Comparison of ENCODE assay signal across 10 cellular contexts in genomic region chr10:92387289-92387940, GRCh38.
DNase-seq lines count a peak whose midpoint lies in the region; ATAC-seq and TF ChIP-seq lines count a peak whose summit lies in the region.
"Had no signal": no experiment of that assay in that cellular context is flagged by ENCODE, and none has a peak within 500 bp of the region (broad histone marks: within the 10 kb centered on the region; RNA-seq: fewer than 3 reads in every experiment).

No MANE protein-coding gene starts in this region.

- H3K4me2 ChIP-seq in fibroblast of lung (ENCODE audit: extremely low read depth, insufficient read depth, low read length): no peak overlapping the region
- H3K4me2 ChIP-seq: BLaER1 treated with 17β-estradiol and CSF1 and Interleukin-3, amounts not matched to agents 10 nM and 100 nM had no signal

- H3K4me1 ChIP-seq in fibroblast of lung (ENCODE audit: control insufficient read depth, extremely low read depth, insufficient read depth, low read length): no peaks in the 10 kb centered on the region
- H3K4me1 ChIP-seq: BLaER1 treated with 17β-estradiol and CSF1 and Interleukin-3, amounts not matched to agents 10 nM and 100 nM had no signal

- H3K36me3 ChIP-seq in fibroblast of lung (ENCODE audit: control insufficient read depth, insufficient read depth, low read length): no peaks in the 10 kb centered on the region
- H3K36me3 ChIP-seq: BLaER1 treated with 17β-estradiol and CSF1 and Interleukin-3, amounts not matched to agents 10 nM and 100 nM had no signal

- TF ChIP-seq CTCF in fibroblast of lung (conservative IDR thresholded peaks at IDR 0.05 in 1 of 2, IDR thresholded peaks at IDR 0.05 in 1 of 2; ENCODE audit: low read depth in 1 of 2, low read length in 2 of 2): no peak

- H3K9me3 ChIP-seq in fibroblast of lung (ENCODE audit: control insufficient read depth, insufficient read depth, low read depth, low read length): no peaks in the 10 kb centered on the region
- H3K9me3 ChIP-seq: BLaER1 treated with 17β-estradiol and CSF1 and Interleukin-3, amounts not matched to agents 10 nM and 100 nM had no signal

- no peak overlapping the region for H2AFZ ChIP-seq in fibroblast of lung (ENCODE audit: low read length)

- H3K4me3 ChIP-seq in fibroblast of lung (replicated peaks in 1 of 4; ENCODE audit: control extremely low read depth in 1 of 4, insufficient read depth in 1 of 4, low read depth in 3 of 4, low read length in 4 of 4) (no peak overlapping the region), skeletal muscle cell (ENCODE audit: low read depth, low read length) (no peak overlapping the region)
- H3K4me3 ChIP-seq: BLaER1 treated with 17β-estradiol and CSF1 and Interleukin-3, amounts not matched to agents 10 nM and 100 nM had no signal

- no peak overlapping the region for H3K9ac ChIP-seq in fibroblast of lung (ENCODE audit: insufficient read depth, low read length)
- H3K9ac ChIP-seq: BLaER1 treated with 17β-estradiol and CSF1 and Interleukin-3, amounts not matched to agents 10 nM and 100 nM had no signal

- H3K79me2 ChIP-seq in fibroblast of lung (ENCODE audit: control insufficient read depth, insufficient read depth, low read length): no peaks in the 10 kb centered on the region

- peak; percentile 31 for DNase-seq in activated CD4-positive, alpha-beta T cell treated with anti-CD3 and anti-CD28 coated beads for 48 hours
- no peak for DNase-seq in activated CD4-positive, alpha-beta T cell treated with anti-CD3 and anti-CD28 coated beads, Interleukin-2, amount 50 U/mL, for 4 hours
- DNase-seq in RPMI8226 (peak; percentile 61), fibroblast of lung (ENCODE audit: low read depth in 2 of 2) (peak; percentile 71 to 73), skeletal muscle cell (ENCODE audit: low read depth) (peak; percentile 23), NCI-H2227 (lab: John Stamatoyannopoulos, UW; ENCODE audit: unreplicated experiment) (no peak)
- DNase-seq: NK-92 treated with Interleukin-12 subunit alpha and Interleukin-12 subunit beta, amount 100 ng/mL, for 24 hours had no signal

- ATAC-seq in GM21526 (IDR thresholded peaks at IDR 0.05; ENCODE audit: low FRiP score, unreplicated experiment) (no peak), GM19023 (IDR thresholded peaks at IDR 0.05; ENCODE audit: unreplicated experiment) (no peak)

- no peaks in the 10 kb centered on the region for H4K20me1 ChIP-seq in fibroblast of lung (ENCODE audit: control insufficient read depth, extremely low read depth, insufficient read depth, low read length)
- H4K20me1 ChIP-seq: BLaER1 treated with 17β-estradiol and CSF1 and Interleukin-3, amounts not matched to agents 10 nM and 100 nM had no signal

- no peaks in the 10 kb centered on the region for H3K27me3 ChIP-seq in fibroblast of lung (ENCODE audit: control insufficient read depth, insufficient read depth, low read length)
- H3K27me3 ChIP-seq: BLaER1 treated with 17β-estradiol and CSF1 and Interleukin-3, amounts not matched to agents 10 nM and 100 nM had no signal

- H3K27ac ChIP-seq in fibroblast of lung (ENCODE audit: insufficient read depth, low read length): no peak overlapping the region

Comparison
In these comparisons a context has a peak if more than half of its experiments do, and no peak if none do; other contexts are left out.
1. DNase-seq: peak in activated CD4-positive, alpha-beta T cell treated with anti-CD3 and anti-CD28 coated beads for 48 hours (single experiment), RPMI8226 (single experiment), fibroblast of lung (2 of 2) and skeletal muscle cell (single experiment); none in activated CD4-positive, alpha-beta T cell treated with anti-CD3 and anti-CD28 coated beads, Interleukin-2, amount 50 U/mL, for 4 hours (0 of 2) and NCI-H2227 (single experiment).